Comparison of ENCODE assay signal across 9 cellular contexts in genomic region chr11:118532091-118532490, GRCh38. TPM values are rescaled to one million over a fixed set of nuclear protein-coding genes. Genes with fewer than 3 reads are reported as not detected.
DNase-seq lines count a peak whose midpoint lies in the region; ATAC-seq and TF ChIP-seq lines count a peak whose summit lies in the region.
"Had no signal": no experiment of that assay in that cellular context is flagged by ENCODE, and none has a peak within 500 bp of the region (broad histone marks: within the 10 kb centered on the region; RNA-seq: fewer than 3 reads in every experiment).

No MANE protein-coding gene starts in this region.

- H3K4me3 Mint-ChIP-seq in HFFc6: peak overlapping the region; percentile 91
- peak overlapping the region; percentile 96 for H3K4me3 Mint-ChIP-seq in activated CD8-positive, alpha-beta T cell treated with anti-CD3 and anti-CD28 coated beads for 36 hours

- H3K27ac Mint-ChIP-seq in HFFc6: no peak overlapping the region
- H3K27ac Mint-ChIP-seq in activated CD8-positive, alpha-beta T cell treated with anti-CD3 and anti-CD28 coated beads for 36 hours: no peak overlapping the region
- H3K27ac Mint-ChIP-seq: dendritic cell treated with granulocyte-macrophage colony-stimulating factor and Interleukin-4, amounts not matched to agents 40 ng/mL and 50 ng/mL, for 4 days had no signal

- H3K4me1 ChIP-seq in skeletal muscle tissue (ENCODE audit: control insufficient read depth in 3 of 3, insufficient read depth in 3 of 3, low read length in 3 of 3): peaks cover 17 to 26% (median 22%) of the 10 kb centered on the region in 3 donors

- H3K27ac ChIP-seq in skeletal muscle tissue (ENCODE audit: low read depth, low read length): no peak overlapping the region

- H3K4me3 ChIP-seq in iPS-18c (ENCODE audit: insufficient read depth, low read depth, low read length) (0 out of 2 replicates have a peak overlapping the region, but pooled peaks have one; percentile 77), skeletal muscle tissue (ENCODE audit: low read length in 3 of 3) (peak overlapping the region in 2 of 3 donors; percentile 69 to 82)

- H3K9me3 ChIP-seq in iPS-18c (ENCODE audit: control insufficient read depth, insufficient read depth, low read length): peaks cover 2% of the 10 kb centered on the region
- H3K9me3 ChIP-seq in skeletal muscle tissue (ENCODE audit: control insufficient read depth in 3 of 3, low read length in 3 of 3): no peaks in the 10 kb centered on the region

- H3K36me3 Mint-ChIP-seq in HFFc6 (ENCODE audit: low read depth): 0 out of 2 replicates have a peak, but pooled peaks cover 7% of the 10 kb centered on the region
- peaks cover 2% of the 10 kb centered on the region for H3K36me3 Mint-ChIP-seq in activated CD8-positive, alpha-beta T cell treated with anti-CD3 and anti-CD28 coated beads for 36 hours (ENCODE audit: low read depth)

- peaks cover 0 to 5% (median 0%) of the 10 kb centered on the region in 3 donors for H3K36me3 ChIP-seq in skeletal muscle tissue (ENCODE audit: control insufficient read depth in 3 of 3, insufficient read depth in 3 of 3, low read length in 3 of 3)

- CTCF ChIA-PET in activated CD8-positive, alpha-beta T cell treated with anti-CD3 and anti-CD28 coated beads for 36 hours (lab: Charles Lee): no interaction called here

- POLR2A ChIA-PET in activated CD8-positive, alpha-beta T cell treated with anti-CD3 and anti-CD28 coated beads for 36 hours (lab: Charles Lee): no interaction called here

- H3K27me3 ChIP-seq in skeletal muscle tissue (ENCODE audit: control insufficient read depth in 3 of 3, insufficient read depth in 3 of 3, low read length in 3 of 3): no peaks in the 10 kb centered on the region

- intact Hi-C loops in activated CD8-positive, alpha-beta T cell treated with anti-CD3 and anti-CD28 coated beads for 36 hours (cut with micrococcal nuclease): no loop called here

- peak overlapping the region; percentile 54 to 86 (median 73) for H3K9ac ChIP-seq in skeletal muscle tissue (ENCODE audit: low read depth in 1 of 3, low read length in 3 of 3)

- no peaks in the 10 kb centered on the region for H3K9me3 Mint-ChIP-seq in HFFc6
- H3K9me3 Mint-ChIP-seq in activated CD8-positive, alpha-beta T cell treated with anti-CD3 and anti-CD28 coated beads for 36 hours: no peaks in the 10 kb centered on the region
- H3K9me3 Mint-ChIP-seq: dendritic cell treated with granulocyte-macrophage colony-stimulating factor and Interleukin-4, amounts not matched to agents 40 ng/mL and 50 ng/mL, for 4 days had no signal

- H3K4me1 Mint-ChIP-seq in HFFc6 (ENCODE audit: low read depth): peaks cover 21% of the 10 kb centered on the region
- H3K4me1 Mint-ChIP-seq in activated CD8-positive, alpha-beta T cell treated with anti-CD3 and anti-CD28 coated beads for 36 hours (ENCODE audit: low read depth): peaks cover 28% of the 10 kb centered on the region

- ATAC-seq in activated CD8-positive, alpha-beta T cell treated with anti-CD3 and anti-CD28 coated beads for 36 hours: no peak
- ATAC-seq in GM19324 (IDR thresholded peaks at IDR 0.05; ENCODE audit: low FRiP score, unreplicated experiment): no peak
- no peak for ATAC-seq in GM21423 (IDR thresholded peaks at IDR 0.05; ENCODE audit: unreplicated experiment)
- ATAC-seq in GM21717 (IDR thresholded peaks at IDR 0.05; ENCODE audit: unreplicated experiment): no peak

- no peak for TF ChIP-seq CTCF in HFFc6 (IDR thresholded peaks at IDR 0.05)
- TF ChIP-seq CTCF in activated CD8-positive, alpha-beta T cell treated with anti-CD3 and anti-CD28 coated beads for 36 hours (IDR thresholded peaks at IDR 0.05): no peak

- H3K27me3 Mint-ChIP-seq in HFFc6 (ENCODE audit: insufficient read depth): peaks cover 6% of the 10 kb centered on the region
- H3K27me3 Mint-ChIP-seq in activated CD8-positive, alpha-beta T cell treated with anti-CD3 and anti-CD28 coated beads for 36 hours: no peaks in the 10 kb centered on the region

- no peak for DNase-seq in HFFc6
- no peak for DNase-seq in activated CD8-positive, alpha-beta T cell treated with anti-CD3 and anti-CD28 coated beads for 36 hours
- DNase-seq: KBM-7 had no signal

RNA-seq across cellular contexts. Expression of gene TMEM25, which starts 1.1 kb away (rescaled TPM):
- 10 to 100 TPM; 10.8 to 17.1 (median 14.0) TPM for total RNA-seq in HFFc6 (2021; fragmentation: NEBNext Ultra II Directional; extraction: Animal tissue kit (Norgen Biotek cat#: 25700))
- 10 to 100 TPM in 1 of 2 experiments, 1 to 10 TPM in 1; 9.8 to 15.0 TPM for total RNA-seq in activated CD8-positive, alpha-beta T cell treated with anti-CD3 and anti-CD28 coated beads for 36 hours
- total RNA-seq in skeletal muscle tissue: 8.9 TPM

RNA-seq across cellular contexts. Expression of gene TTC36, which starts 4.8 kb away (rescaled TPM):
- total RNA-seq in HFFc6 (2021; fragmentation: NEBNext Ultra II Directional; extraction: Animal tissue kit (Norgen Biotek cat#: 25700)): under 1 TPM in 5 of 6 experiments, not detected in 1; 0.25 to 0.88 (median 0.52) TPM
- total RNA-seq in activated CD8-positive, alpha-beta T cell treated with anti-CD3 and anti-CD28 coated beads for 36 hours: under 1 TPM; 0.36 to 0.43 TPM
- 1.0 TPM for total RNA-seq in skeletal muscle tissue

RNA-seq across cellular contexts. Expression of gene IFT46, which starts 33.6 kb away (rescaled TPM):
- 10 to 100 TPM; 17.3 to 22.4 (median 20.2) TPM for total RNA-seq in HFFc6 (2021; fragmentation: NEBNext Ultra II Directional; extraction: Animal tissue kit (Norgen Biotek cat#: 25700))
- total RNA-seq in activated CD8-positive, alpha-beta T cell treated with anti-CD3 and anti-CD28 coated beads for 36 hours: 10 to 100 TPM; 14.9 to 16.0 TPM
- 26.6 TPM for total RNA-seq in skeletal muscle tissue

RNA-seq across cellular contexts. Expression of gene ARCN1, which starts 40.1 kb away (rescaled TPM):
- 100 to 1,000 TPM; 271 to 331 (median 319) TPM for total RNA-seq in HFFc6 (2021; fragmentation: NEBNext Ultra II Directional; extraction: Animal tissue kit (Norgen Biotek cat#: 25700))
- total RNA-seq in activated CD8-positive, alpha-beta T cell treated with anti-CD3 and anti-CD28 coated beads for 36 hours: 100 to 1,000 TPM; 134 to 135 TPM
- total RNA-seq in skeletal muscle tissue: 61.1 TPM
